In genomic region chr2:203971236-203971635, GRCh38 we compare ENCODE assay signal across 35 cellular contexts. TPM values are rescaled to one million over a fixed set of nuclear protein-coding genes. Genes with fewer than 3 reads are reported as not detected.
"Had no signal": no experiment of that assay in that cellular context is flagged by ENCODE, and none has a peak within 500 bp of the region (broad histone marks: within the 10 kb centered on the region; RNA-seq: fewer than 3 reads in every experiment).

No MANE protein-coding gene starts in this region.

- H3K36me3 Mint-ChIP-seq: brain, T-cell had no signal

- H3K4me1 Mint-ChIP-seq: T-cell had no signal

- H3K36me3 ChIP-seq: breast epithelium, cardiac muscle cell, colonic mucosa, esophagus muscularis mucosa, gastrocnemius medialis, heart left ventricle had no signal

- H3K27me3 Mint-ChIP-seq: activated CD8-positive, alpha-beta T cell treated with anti-CD3 and anti-CD28 coated beads for 36 hours; activated naive CD8-positive, alpha-beta T cell; activated T-helper 17 cell treated with anti-CD3 and anti-CD28 coated beads, Interleukin-2, amount 50 U/mL, for 72 hours; T-cell had no signal

- H3K4me1 ChIP-seq: breast epithelium, colonic mucosa, foreskin keratinocyte, gastrocnemius medialis had no signal

- H3K9me3 Mint-ChIP-seq: activated CD8-positive, alpha-beta T cell treated with anti-CD3 and anti-CD28 coated beads for 36 hours; activated T-cell treated with anti-CD3 and anti-CD28 coated beads, Interleukin-2, amount 50 U/mL, for 4 hours; activated T-helper 17 cell treated with anti-CD3 and anti-CD28 coated beads, Interleukin-2, amount 50 U/mL, for 72 hours; brain; dendritic cell treated with granulocyte-macrophage colony-stimulating factor and Interleukin-4, amounts not matched to agents 40 ng/mL and 50 ng/mL, for 4 days; T-helper 1 cell treated with Interleukin-12 subunit alpha and Interleukin-12 subunit beta and Interleukin-4 antibody, amounts not matched to agents 30 μg/mL and 1 μg/mL, for 36 hours had no signal

- H3K4me3 Mint-ChIP-seq: activated CD4-positive, alpha-beta T cell treated with anti-CD3 and anti-CD28 coated beads, Interleukin-2, amount 10 ng/mL, durations not matched to agents 7 days and 5 days; activated CD8-positive, alpha-beta T cell treated with anti-CD3 and anti-CD28 coated beads for 36 hours; activated naive CD8-positive, alpha-beta T cell; activated T-cell treated with anti-CD3 and anti-CD28 coated beads, Interleukin-2, amount 50 U/mL, for 4 hours; activated T-helper 17 cell treated with anti-CD3 and anti-CD28 coated beads, Interleukin-2, amount 50 U/mL, for 72 hours; brain; dendritic cell treated with granulocyte-macrophage colony-stimulating factor and Interleukin-4, amounts not matched to agents 40 ng/mL and 50 ng/mL, for 4 days; T-cell; T-helper 1 cell treated with Interleukin-12 subunit alpha and Interleukin-12 subunit beta and Interleukin-4 antibody, amounts not matched to agents 30 μg/mL and 1 μg/mL, for 36 hours; WTC11 had no signal

- H3K27ac Mint-ChIP-seq: activated CD4-positive, alpha-beta T cell treated with anti-CD3 and anti-CD28 coated beads, Interleukin-2, amount 10 ng/mL, durations not matched to agents 7 days and 5 days; activated CD8-positive, alpha-beta T cell treated with anti-CD3 and anti-CD28 coated beads for 36 hours; activated naive CD8-positive, alpha-beta T cell; activated T-helper 17 cell treated with anti-CD3 and anti-CD28 coated beads, Interleukin-2, amount 50 U/mL, for 72 hours; brain; dendritic cell treated with granulocyte-macrophage colony-stimulating factor and Interleukin-4, amounts not matched to agents 40 ng/mL and 50 ng/mL, for 4 days; T-cell; T-helper 1 cell treated with Interleukin-12 subunit alpha and Interleukin-12 subunit beta and Interleukin-4 antibody, amounts not matched to agents 30 μg/mL and 1 μg/mL, for 36 hours; WTC11 had no signal

- ATAC-seq: activated CD8-positive, alpha-beta T cell treated with anti-CD3 and anti-CD28 coated beads for 36 hours; activated T-cell treated with anti-CD3 and anti-CD28 coated beads, Interleukin-2, amount 50 U/mL, for 4 hours; activated T-helper 17 cell treated with anti-CD3 and anti-CD28 coated beads, Interleukin-2, amount 50 U/mL, for 72 hours; foreskin keratinocyte; gastrocnemius medialis; heart left ventricle; T-cell; WTC11 had no signal

- H3K27me3 ChIP-seq: breast epithelium, cardiac muscle cell, colonic mucosa, esophagus muscularis mucosa, gastrocnemius medialis had no signal

- H3K27ac ChIP-seq: breast epithelium, cardiac muscle cell, colonic mucosa, dorsolateral prefrontal cortex, esophagus muscularis mucosa, foreskin keratinocyte, gastrocnemius medialis, VCaP had no signal

- H3K9me3 ChIP-seq: breast epithelium, colonic mucosa, esophagus muscularis mucosa, gastrocnemius medialis, heart left ventricle had no signal

- DNase-seq: activated CD4-positive, alpha-beta T cell treated with anti-CD3 and anti-CD28 coated beads for 1 hour; activated CD4-positive, alpha-beta T cell treated with anti-CD3 and anti-CD28 coated beads for 4 hours; activated CD4-positive, alpha-beta T cell treated with anti-CD3 and anti-CD28 coated beads, Interleukin-2, amount 10 ng/mL, durations not matched to agents 7 days and 5 days; activated CD4-positive, alpha-beta T cell treated with anti-CD3 and anti-CD28 coated beads, Interleukin-2, amount 50 U/mL, for 48 hours; activated CD8-positive, alpha-beta memory T cell treated with anti-CD3 and anti-CD28 coated beads for 24 hours; activated CD8-positive, alpha-beta T cell treated with anti-CD3 and anti-CD28 coated beads for 36 hours; activated effector memory CD4-positive, alpha-beta T cell treated with Interleukin-2 at 50 U/mL for 16 hours; activated gamma-delta T cell treated with Interleukin-2 at 50 U/mL for 16 hours; activated naive CD4-positive, alpha-beta T cell treated with anti-CD3 and anti-CD28 coated beads, Interleukin-2, amount 50 U/mL, for 16 hours; activated naive CD4-positive, alpha-beta T cell treated with Interleukin-2 at 50 U/mL for 16 hours; activated T-cell treated with anti-CD3 and anti-CD28 coated beads, Interleukin-2, amount 50 U/mL, for 4 hours; amniotic stem cell; anterior cingulate cortex; central memory CD4-positive, alpha-beta T cell; cerebellar nuclear complex; colonic mucosa; dorsolateral prefrontal cortex; effector memory CD4-positive, alpha-beta T cell; erythroblast; foreskin keratinocyte; gastrocnemius medialis; glutamatergic neuron; heart left ventricle; T-cell; T-helper 9 cell had no signal

- H3K4me3 ChIP-seq: breast epithelium, cardiac muscle cell, colonic mucosa, dorsolateral prefrontal cortex, esophagus muscularis mucosa, gastrocnemius medialis, heart left ventricle had no signal

RNA-seq across cellular contexts. Expression of gene ICOS, which starts 34.7 kb away (rescaled TPM):
- total RNA-seq: cardiac muscle cell, dorsolateral prefrontal cortex, foreskin keratinocyte, gastrocnemius medialis had no signal
- polyA plus RNA-seq: cardiac muscle cell, foreskin keratinocyte had no signal
